ENCODE assay signal across 17 cellular contexts in genomic region chr10:10053051-10053450, GRCh38.
DNase-seq lines count a peak whose midpoint lies in the region; ATAC-seq and TF ChIP-seq lines count a peak whose summit lies in the region.
"Had no signal": no experiment of that assay in that cellular context is flagged by ENCODE, and none has a peak within 500 bp of the region (broad histone marks: within the 10 kb centered on the region; RNA-seq: fewer than 3 reads in every experiment).

No MANE protein-coding gene starts in this region.

- H3K36me3 ChIP-seq in MG63 (no peaks in the 10 kb centered on the region), trophoblast cell (ENCODE audit: control insufficient read depth in 1 of 2, insufficient read depth in 2 of 2, low read length in 2 of 2) (no peaks in the 10 kb centered on the region)
- H3K36me3 ChIP-seq: BLaER1 had no signal

- no peak overlapping the region for H4K91ac ChIP-seq in trophoblast cell (ENCODE audit: low read depth, low read length)

- TF ChIP-seq CTCF in GM12865 (IDR thresholded peaks at IDR 0.05; ENCODE audit: insufficient read depth, low read depth, low read length, missing control alignments), result no peak

- no peak overlapping the region for H3K4me2 ChIP-seq in trophoblast cell (ENCODE audit: low read length)
- H3K4me2 ChIP-seq: BLaER1 had no signal

- H4K8ac ChIP-seq in trophoblast cell (ENCODE audit: low read depth, low read length), result no peak overlapping the region

- H2BK5ac ChIP-seq in trophoblast cell (ENCODE audit: low read depth, low read length, poor library complexity), result no peak overlapping the region

- no CpG with 5 or more reads among the region's 9 CpGs for WGBS in trophoblast cell (ENCODE audit: extremely low coverage, insufficient coverage, insufficient read length)

- no peak overlapping the region for H3K18ac ChIP-seq in trophoblast cell (ENCODE audit: low read length)

- H2AK5ac ChIP-seq in trophoblast cell (ENCODE audit: low read length), result no peak overlapping the region

- H3K4me3 ChIP-seq in GM12865 (ENCODE audit: low read depth, low read length), result no peak overlapping the region
- H3K4me3 ChIP-seq in MG63, result no peak overlapping the region
- H3K4me3 ChIP-seq in trophoblast cell (ENCODE audit: low read depth, low read length), result no peak overlapping the region
- H3K4me3 ChIP-seq: BLaER1, GM12878, GM23248 had no signal

- ATAC-seq in SK-N-SH treated with all-trans-retinoic acid at 6 μM for 48 hours, result no peak
- ATAC-seq in esophagus mucosa, result no peak
- ATAC-seq: GM12878 had no signal

- DNase-seq in GM12865 (ENCODE audit: low read depth) (peak; percentile 9), MG63 (peak; percentile 38), trophoblast cell (no peak), T1000 (lab: John Stamatoyannopoulos, UW) (no peak)
- no peak for DNase-seq in central memory CD4-positive, alpha-beta T cell
- DNase-seq: 8988T; CD4-positive, alpha-beta memory T cell; DMS153; DMS79; GDM1; GM23248; IMR-90 had no signal

- H3K27me3 ChIP-seq in MG63, result no peaks in the 10 kb centered on the region
- H3K27me3 ChIP-seq in trophoblast cell (ENCODE audit: insufficient read depth, low read length), result no peaks in the 10 kb centered on the region
- H3K27me3 ChIP-seq: BLaER1 had no signal

- no peak overlapping the region for H2BK120ac ChIP-seq in trophoblast cell (ENCODE audit: insufficient read depth, low read length, poor library complexity)

- no peak overlapping the region for H3K14ac ChIP-seq in trophoblast cell (ENCODE audit: low read length)

- no peaks in the 10 kb centered on the region for H3K79me1 ChIP-seq in trophoblast cell (ENCODE audit: low read length)

- H3K4ac ChIP-seq in trophoblast cell (ENCODE audit: low read depth, low read length), result no peak overlapping the region

- no peak overlapping the region for H2BK12ac ChIP-seq in trophoblast cell (ENCODE audit: low read length)

- H3K27ac ChIP-seq in cingulate gyrus (ENCODE audit: low read depth, low read length) (peak overlapping the region; percentile 3), trophoblast cell (ENCODE audit: low read depth, low read length) (no peak overlapping the region)
- H3K27ac ChIP-seq: BLaER1, GM23248 had no signal

- H3K23ac ChIP-seq in trophoblast cell (ENCODE audit: low read length), result no peak overlapping the region

- no peaks in the 10 kb centered on the region for H3K4me1 ChIP-seq in trophoblast cell (ENCODE audit: control insufficient read depth in 1 of 2, insufficient read depth in 2 of 2, low read length in 2 of 2)
- H3K4me1 ChIP-seq: BLaER1 had no signal

- H2AFZ ChIP-seq in trophoblast cell (ENCODE audit: insufficient read depth, low read length, poor library complexity), result no peak overlapping the region
- H2AFZ ChIP-seq: GM23248 had no signal

- no peaks in the 10 kb centered on the region for H3K79me2 ChIP-seq in trophoblast cell (ENCODE audit: control insufficient read depth, insufficient read depth, low read length, poor library complexity)

- H3K9me3 ChIP-seq in MG63, result no peaks in the 10 kb centered on the region
- H3K9me3 ChIP-seq in trophoblast cell (ENCODE audit: insufficient read depth, low read depth, low read length), result peaks cover 2% of the 10 kb centered on the region
- H3K9me3 ChIP-seq: BLaER1 had no signal

- peak overlapping the region; percentile 54 for H3K9ac ChIP-seq in trophoblast cell (ENCODE audit: low read length)
- H3K9ac ChIP-seq: BLaER1, GM23248 had no signal

- no peak overlapping the region for H4K12ac ChIP-seq in trophoblast cell (ENCODE audit: low read depth, low read length)

TF ChIP-seq in SK-N-SH treated with all-trans-retinoic acid at 6 μM for 48 hours, 23 proteins besides CTCF, POLR2A, EP300 and RAD21:
- TF ChIP-seq, protein P1, sequence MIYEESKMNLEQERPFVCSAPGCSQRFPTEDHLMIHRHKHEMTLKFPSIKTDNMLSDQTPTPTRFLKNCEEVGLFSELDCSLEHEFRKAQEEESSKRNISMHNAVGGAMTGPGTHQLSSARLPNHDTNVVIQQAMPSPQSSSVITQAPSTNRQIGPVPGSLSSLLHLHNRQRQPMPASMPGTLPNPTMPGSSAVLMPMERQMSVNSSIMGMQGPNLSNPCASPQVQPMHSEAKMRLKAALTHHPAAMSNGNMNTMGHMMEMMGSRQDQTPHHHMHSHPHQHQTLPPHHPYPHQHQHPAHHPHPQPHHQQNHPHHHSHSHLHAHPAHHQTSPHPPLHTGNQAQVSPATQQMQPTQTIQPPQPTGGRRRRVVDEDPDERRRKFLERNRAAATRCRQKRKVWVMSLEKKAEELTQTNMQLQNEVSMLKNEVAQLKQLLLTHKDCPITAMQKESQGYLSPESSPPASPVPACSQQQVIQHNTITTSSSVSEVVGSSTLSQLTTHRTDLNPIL (CRISPR knock-in tag; IDR thresholded peaks at IDR 0.05; ENCODE audit: low read depth), result no peak
- TF ChIP-seq SNAI2 (CRISPR knock-in tag; IDR thresholded peaks at IDR 0.05), result no peak
- no peak for TF ChIP-seq GLIS3 (CRISPR knock-in tag; IDR thresholded peaks at IDR 0.05)
- TF ChIP-seq TOX (CRISPR knock-in tag; IDR thresholded peaks at IDR 0.05; ENCODE audit: borderline replicate concordance), result no peak
- TF ChIP-seq ZNF8 (CRISPR knock-in tag; IDR thresholded peaks at IDR 0.05), result no peak
- TF ChIP-seq, protein P2, sequence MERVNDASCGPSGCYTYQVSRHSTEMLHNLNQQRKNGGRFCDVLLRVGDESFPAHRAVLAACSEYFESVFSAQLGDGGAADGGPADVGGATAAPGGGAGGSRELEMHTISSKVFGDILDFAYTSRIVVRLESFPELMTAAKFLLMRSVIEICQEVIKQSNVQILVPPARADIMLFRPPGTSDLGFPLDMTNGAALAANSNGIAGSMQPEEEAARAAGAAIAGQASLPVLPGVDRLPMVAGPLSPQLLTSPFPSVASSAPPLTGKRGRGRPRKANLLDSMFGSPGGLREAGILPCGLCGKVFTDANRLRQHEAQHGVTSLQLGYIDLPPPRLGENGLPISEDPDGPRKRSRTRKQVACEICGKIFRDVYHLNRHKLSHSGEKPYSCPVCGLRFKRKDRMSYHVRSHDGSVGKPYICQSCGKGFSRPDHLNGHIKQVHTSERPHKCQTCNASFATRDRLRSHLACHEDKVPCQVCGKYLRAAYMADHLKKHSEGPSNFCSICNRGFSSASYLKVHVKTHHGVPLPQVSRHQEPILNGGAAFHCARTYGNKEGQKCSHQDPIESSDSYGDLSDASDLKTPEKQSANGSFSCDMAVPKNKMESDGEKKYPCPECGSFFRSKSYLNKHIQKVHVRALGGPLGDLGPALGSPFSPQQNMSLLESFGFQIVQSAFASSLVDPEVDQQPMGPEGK (CRISPR knock-in tag; IDR thresholded peaks at IDR 0.05; ENCODE audit: borderline replicate concordance), result no peak
- no peak for TF ChIP-seq ZC3H10 (CRISPR knock-in tag; IDR thresholded peaks at IDR 0.05)
- no peak for TF ChIP-seq RARB (CRISPR knock-in tag; IDR thresholded peaks at IDR 0.05)
- no peak for TF ChIP-seq ZNF565 (CRISPR knock-in tag; conservative IDR thresholded peaks at IDR 0.05; ENCODE audit: low read depth)
- TF ChIP-seq BACH2 (CRISPR knock-in tag; IDR thresholded peaks at IDR 0.05; ENCODE audit: borderline replicate concordance), result no peak
- no peak for TF ChIP-seq CSDC2 (CRISPR knock-in tag; IDR thresholded peaks at IDR 0.05)
- TF ChIP-seq, protein P3, sequence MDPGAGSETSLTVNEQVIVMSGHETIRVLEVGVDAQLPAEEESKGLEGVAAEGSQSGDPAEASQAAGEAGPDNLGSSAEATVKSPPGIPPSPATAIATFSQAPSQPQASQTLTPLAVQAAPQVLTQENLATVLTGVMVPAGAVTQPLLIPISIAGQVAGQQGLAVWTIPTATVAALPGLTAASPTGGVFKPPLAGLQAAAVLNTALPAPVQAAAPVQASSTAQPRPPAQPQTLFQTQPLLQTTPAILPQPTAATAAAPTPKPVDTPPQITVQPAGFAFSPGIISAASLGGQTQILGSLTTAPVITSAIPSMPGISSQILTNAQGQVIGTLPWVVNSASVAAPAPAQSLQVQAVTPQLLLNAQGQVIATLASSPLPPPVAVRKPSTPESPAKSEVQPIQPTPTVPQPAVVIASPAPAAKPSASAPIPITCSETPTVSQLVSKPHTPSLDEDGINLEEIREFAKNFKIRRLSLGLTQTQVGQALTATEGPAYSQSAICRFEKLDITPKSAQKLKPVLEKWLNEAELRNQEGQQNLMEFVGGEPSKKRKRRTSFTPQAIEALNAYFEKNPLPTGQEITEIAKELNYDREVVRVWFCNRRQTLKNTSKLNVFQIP (CRISPR knock-in tag; IDR thresholded peaks at IDR 0.05; ENCODE audit: borderline replicate concordance, low read depth), result no peak
- TF ChIP-seq ARNTL (CRISPR knock-in tag; IDR thresholded peaks at IDR 0.05; ENCODE audit: borderline replicate concordance, low read depth), result no peak

Comparison
In these comparisons a context has a peak if more than half of its experiments do, and no peak if none do; other contexts are left out.
1. DNase-seq: peak in GM12865 (single experiment) and MG63 (single experiment); none in trophoblast cell (0 of 2), central memory CD4-positive, alpha-beta T cell (single experiment) and T1000 (single experiment).